ENCODE assay signal across 26 cellular contexts in genomic region chr10:98432330-98432729, GRCh38.
"Had no signal": no experiment of that assay in that cellular context is flagged by ENCODE, and none has a peak within 500 bp of the region (broad histone marks: within the 10 kb centered on the region; RNA-seq: fewer than 3 reads in every experiment).

No MANE protein-coding gene starts in this region.

- H3K4me1 ChIP-seq: left lung, stomach, testis, thyroid gland, transverse colon, upper lobe of left lung, vagina had no signal

- H3K9me3 Mint-ChIP-seq: natural killer cell treated with Interleukin-12 subunit alpha and Interleukin-12 subunit beta and Interleukin-15 and Interleukin-18, amount 100 ng/mL, for 72 hours had no signal

- H3K4me3 Mint-ChIP-seq: memory B cell; naive thymus-derived CD4-positive, alpha-beta T cell; natural killer cell treated with Interleukin-12 subunit alpha and Interleukin-12 subunit beta and Interleukin-15 and Interleukin-18, amount 100 ng/mL, for 72 hours; stimulated activated naive B cell treated with anti-CD40 and anti-IgM and Interleukin-4, amounts not matched to agents 10 μg/mL and 1 μg/mL and 100 μg/mL, for 72 hours had no signal

- H3K9me3 ChIP-seq: mucosa of descending colon, ovary, stomach, testis, thyroid gland, transverse colon, upper lobe of left lung, vagina had no signal

- DNase-seq: hippocampal formation; kidney; left colon; left lung; midbrain; mucosa of descending colon; naive thymus-derived CD4-positive, alpha-beta T cell; ovary; stimulated activated CD4-positive, alpha-beta T cell treated with anti-CD3 and anti-CD28 coated beads, Interleukin-12 subunit alpha, Interleukin-12 subunit beta, amount 100 ng/mL, for 4 hours; stimulated activated CD4-positive, alpha-beta T cell treated with anti-CD3 and anti-CD28 coated beads, Interleukin-15, amount 100 ng/mL, for 24 hours; stimulated activated CD4-positive, alpha-beta T cell treated with anti-CD3 and anti-CD28 coated beads, Interleukin-2, amount 100 ng/mL, for 24 hours; stimulated activated CD4-positive, alpha-beta T cell treated with anti-CD3 and anti-CD28 coated beads, Interleukin-4, amount 100 ng/mL, for 1 hour; stimulated activated naive B cell treated with anti-CD40 and anti-IgM and Interleukin-4, amounts not matched to agents 10 μg/mL and 1 μg/mL and 100 μg/mL, for 72 hours; stimulated activated naive CD8-positive, alpha-beta T cell treated with anti-CD3 and anti-CD28 coated beads, Interleukin-15, Interleukin-2, amounts not matched to agents 100 U/mL and 50 U/mL, for 24 hours; stomach; testis; thyroid gland; transverse colon; upper lobe of left lung had no signal

- H3K27ac ChIP-seq: left lung, ovary, right atrium auricular region, skin epidermis, stomach, testis, thyroid gland, transverse colon, upper lobe of left lung, vagina had no signal

- H3K36me3 ChIP-seq: ovary had no signal

- H3K27me3 Mint-ChIP-seq: memory B cell; naive thymus-derived CD4-positive, alpha-beta T cell; natural killer cell treated with Interleukin-12 subunit alpha and Interleukin-12 subunit beta and Interleukin-15 and Interleukin-18, amount 100 ng/mL, for 72 hours; progenitor cell of endocrine pancreas; stimulated activated naive B cell treated with anti-CD40 and anti-IgM and Interleukin-4, amounts not matched to agents 10 μg/mL and 1 μg/mL and 100 μg/mL, for 72 hours had no signal

- H3K27me3 ChIP-seq: left lung, ovary, right atrium auricular region, stomach, testis, thyroid gland, transverse colon, upper lobe of left lung, vagina had no signal

- FAIRE-seq: kidney had no signal

- H3K4me3 ChIP-seq: left lung, lung, mucosa of descending colon, ovary, right atrium auricular region, skin epidermis, stomach, testis, thyroid gland, transverse colon, upper lobe of left lung, vagina had no signal

- H3K27ac Mint-ChIP-seq: memory B cell; naive thymus-derived CD4-positive, alpha-beta T cell; natural killer cell treated with Interleukin-12 subunit alpha and Interleukin-12 subunit beta and Interleukin-15 and Interleukin-18, amount 100 ng/mL, for 72 hours; progenitor cell of endocrine pancreas; stimulated activated naive B cell treated with anti-CD40 and anti-IgM and Interleukin-4, amounts not matched to agents 10 μg/mL and 1 μg/mL and 100 μg/mL, for 72 hours had no signal

- H3K4me1 Mint-ChIP-seq: memory B cell had no signal
